29 cellular contexts compared by ENCODE assay signal in genomic region chr22:41397143-41397811, GRCh38. TPM values are rescaled to one million over a fixed set of nuclear protein-coding genes. Genes with fewer than 3 reads are reported as not detected.
DNase-seq lines count a peak whose midpoint lies in the region; FAIRE-seq and TF ChIP-seq lines count a peak whose summit lies in the region.
"Had no signal": no experiment of that assay in that cellular context is flagged by ENCODE, and none has a peak within 500 bp of the region (broad histone marks: within the 10 kb centered on the region; RNA-seq: fewer than 3 reads in every experiment).

No MANE protein-coding gene starts in this region.

- peaks cover 26% of the 10 kb centered on the region for H3K36me3 ChIP-seq in A673 (ENCODE audit: insufficient read depth, low read length, poor library complexity, severe bottlenecking)
- peaks cover 0 to 28% (median 8%) of the 10 kb centered on the region in 4 donors for H3K36me3 ChIP-seq in liver (ENCODE audit: control insufficient read depth in 4 of 4, insufficient read depth in 3 of 4, low read depth in 1 of 4, low read length in 3 of 4)
- peaks cover 11 to 12% of the 10 kb centered on the region in 2 donors for H3K36me3 ChIP-seq in small intestine (ENCODE audit: control insufficient read depth in 2 of 2, insufficient read depth in 2 of 2, low read length in 2 of 2)
- H3K36me3 ChIP-seq in smooth muscle cell (ENCODE audit: low read depth), result no peaks in the 10 kb centered on the region
- H3K36me3 ChIP-seq: brain microvascular endothelial cell, MG63 had no signal

- BruUV-seq in A673 (replicated peaks; lab: Mats Ljungman, UMichigan), result no TSS peak

- no peak for DNase-seq in A673 (ENCODE audit: low spot score)
- no peak for DNase-seq in RWPE1 (ENCODE audit: low spot score)
- DNase-seq in small intestine, result peak; percentile 66
- no peak for DNase-seq in smooth muscle cell (lab: John Stamatoyannopoulos, UW; ENCODE audit: unreplicated experiment)
- DNase-seq in medulla oblongata (ENCODE audit: extremely low spot score), result no peak
- DNase-seq in NCI-H2029 treated with DMSO at 0.1 percent for 48 hours (lab: John Stamatoyannopoulos, UW), result no peak
- no peak for DNase-seq in HPDE6-E6E7 (ENCODE audit: extremely low spot score)
- DNase-seq: 8988T; activated CD4-positive, alpha-beta T cell treated with anti-CD3 and anti-CD28 coated beads for 1 hour; activated CD8-positive, alpha-beta T cell treated with anti-CD3 and anti-CD28 coated beads for 36 hours; activated naive CD4-positive, alpha-beta T cell treated with anti-CD3 and anti-CD28 coated beads, Interleukin-2, amount 50 U/mL, for 16 hours; brain microvascular endothelial cell; CD4-positive, alpha-beta T cell; effector CD4-positive, alpha-beta T cell; gastrocnemius medialis; KG1; mammary epithelial cell; MG63; NCI-H1417; NCI-H2081; NCI-H2227 treated with DMSO at 0.1 percent for 48 hours; NCI-H526 treated with DMSO at 0.1 percent for 48 hours; stimulated activated CD4-positive, alpha-beta T cell treated with anti-CD3 and anti-CD28 coated beads, Interleukin-4, amount 100 ng/mL, for 1 hour; SW 1271; upper lobe of left lung had no signal

- TF ChIP-seq CTCF in A673 (conservative IDR thresholded peaks at IDR 0.05; ENCODE audit: low read depth, low read length) (no peak), RWPE1 (conservative IDR thresholded peaks at IDR 0.05; ENCODE audit: low read depth) (no peak), liver (IDR thresholded peaks at IDR 0.05; ENCODE audit: low read depth, low read length, missing input control) (no peak), smooth muscle cell (IDR thresholded peaks at IDR 0.05; ENCODE audit: borderline replicate concordance, insufficient read depth, poor library complexity, severe bottlenecking) (no peak)

- intact Hi-C loops in A673 (cut with micrococcal nuclease; ENCODE audit: unreplicated experiment), result no loop called here

- H3K4me1 ChIP-seq in A673 (ENCODE audit: insufficient read depth, low read length, poor library complexity, severe bottlenecking) (peaks cover 27% of the 10 kb centered on the region), liver (ENCODE audit: control insufficient read depth in 4 of 4, insufficient read depth in 4 of 4, low read length in 3 of 4) (peaks cover 12 to 65% (median 57%) of the 10 kb centered on the region in 4 donors), small intestine (ENCODE audit: control insufficient read depth in 2 of 2, insufficient read depth in 1 of 2, low read depth in 1 of 2, low read length in 1 of 2) (peaks cover 0 to 2% of the 10 kb centered on the region in 2 donors), smooth muscle cell (ENCODE audit: low read depth) (no peaks in the 10 kb centered on the region)

- H3K4me3 ChIP-seq in A673 (ENCODE audit: low read depth, low read length, poor library complexity, severe bottlenecking) (no peak overlapping the region), liver (ENCODE audit: low read depth in 1 of 3, low read length in 3 of 3) (peak overlapping the region in 1 of 3 donors; percentile 15), small intestine (ENCODE audit: low read depth in 1 of 2, low read length in 2 of 2) (no peak overlapping the region), smooth muscle cell (no peak overlapping the region)
- H3K4me3 ChIP-seq: gastrocnemius medialis, MG63, upper lobe of left lung had no signal

- H3K27me3 ChIP-seq in A673 (replicated peaks; ENCODE audit: insufficient read depth, low read depth, low read length, poor library complexity) (no peaks in the 10 kb centered on the region), liver (ENCODE audit: control insufficient read depth in 4 of 4, insufficient read depth in 4 of 4, low read length in 3 of 4) (no peaks in the 10 kb centered on the region), small intestine (ENCODE audit: control insufficient read depth in 2 of 2, insufficient read depth in 2 of 2, low read length in 2 of 2) (no peaks in the 10 kb centered on the region), smooth muscle cell (ENCODE audit: low read depth) (no peaks in the 10 kb centered on the region)
- H3K27me3 ChIP-seq: brain microvascular endothelial cell, gastrocnemius medialis, MG63, upper lobe of left lung had no signal

- no peaks in the 10 kb centered on the region for H3K79me2 ChIP-seq in smooth muscle cell (ENCODE audit: low read depth)

- TF ChIP-seq RAD21 in liver (IDR thresholded peaks at IDR 0.05), result peak; percentile 14 to 49

- no peaks in the 10 kb centered on the region for H3K9me3 ChIP-seq in A673 (ENCODE audit: low read depth, low read length, poor library complexity, severe bottlenecking)
- no peaks in the 10 kb centered on the region for H3K9me3 ChIP-seq in liver (ENCODE audit: control insufficient read depth in 4 of 4, low read length in 3 of 4)
- H3K9me3 ChIP-seq in small intestine (ENCODE audit: control insufficient read depth, low read depth), result no peaks in the 10 kb centered on the region
- H3K9me3 ChIP-seq in smooth muscle cell (replicated peaks; ENCODE audit: low read depth), result no peaks in the 10 kb centered on the region
- H3K9me3 ChIP-seq: gastrocnemius medialis, MG63, upper lobe of left lung had no signal

- FAIRE-seq in small intestine (lab: Jason Lieb, UNC), result no peak
- FAIRE-seq: D721Med, HTR-8/SVneo, RCC 7860 had no signal

- H3K27ac ChIP-seq in A673 (ENCODE audit: low read depth, low read length, poor library complexity, severe bottlenecking) (peak overlapping the region; percentile 10), RWPE1 (peak overlapping the region; percentile 11; the same call in 1 of the 2 replicates), liver (ENCODE audit: low read depth in 1 of 2, low read length in 2 of 2) (peak overlapping the region; percentile 77 to 98), small intestine (ENCODE audit: low read depth in 1 of 2, low read length in 1 of 2) (no peak overlapping the region), smooth muscle cell (ENCODE audit: low read depth) (no peak overlapping the region)
- H3K27ac ChIP-seq: brain microvascular endothelial cell had no signal

- no peak overlapping the region for H3K4me2 ChIP-seq in smooth muscle cell

- peak overlapping the region in 1 of 2 donors; percentile 94 for H3K9ac ChIP-seq in liver (ENCODE audit: low read depth in 1 of 2, low read length in 2 of 2)
- no peak overlapping the region for H3K9ac ChIP-seq in smooth muscle cell (ENCODE audit: low read depth)

- H2AFZ ChIP-seq in smooth muscle cell (ENCODE audit: low read depth), result no peak overlapping the region

- H3F3A ChIP-seq in smooth muscle cell (ENCODE audit: low read depth), result no peaks in the 10 kb centered on the region

- CTCF ChIA-PET in A673 (lab: Charles Lee), result no interaction called here
- CTCF ChIA-PET in RWPE1 (lab: Yijun Ruan, JAX), result no interaction called here

- no peaks in the 10 kb centered on the region for H4K20me1 ChIP-seq in smooth muscle cell (ENCODE audit: low read depth)

- POLR2A ChIA-PET in A673 (lab: Charles Lee; ENCODE audit: low non-redundant PET) (no interaction called here), RWPE1 (lab: Yijun Ruan, JAX; ENCODE audit: low non-redundant PET) (no interaction called here)

- WGBS in liver, result 28% methylated on average over 19 of the region's 19 CpGs
- WGBS in small intestine, 3 donors, result 34 to 72% (median 54%) methylated on average over 19 of the region's 19 CpGs
- 94% methylated on average over 19 of the region's 19 CpGs for WGBS in smooth muscle cell (ENCODE audit: low lambda C conversion rate)

TF ChIP-seq in liver, 16 proteins besides CTCF, POLR2A, EP300 and RAD21 (continues in another document):
- peak; percentile 81 for TF ChIP-seq YY1 (IDR thresholded peaks at IDR 0.05)
- no peak for TF ChIP-seq ATF3 (IDR thresholded peaks at IDR 0.05)
- TF ChIP-seq RXRA (IDR thresholded peaks at IDR 0.05), result peak; percentile 97 to 98
- TF ChIP-seq GABPA (IDR thresholded peaks at IDR 0.05 in 1 of 2, conservative IDR thresholded peaks at IDR 0.05 in 1 of 2), result peak in 1 of 2 donors; percentile 37
- TF ChIP-seq FOXA1 (IDR thresholded peaks at IDR 0.05), result peak; percentile 92
- TF ChIP-seq NR2F2 (IDR thresholded peaks at IDR 0.05), result peak; percentile 80
- TF ChIP-seq FOXA2 (IDR thresholded peaks at IDR 0.05), result peak; percentile 92
- peak in 1 of 2 donors; percentile 17 for TF ChIP-seq EGR1 (IDR thresholded peaks at IDR 0.05; ENCODE audit: low read depth in 2 of 2)
- TF ChIP-seq JUND (IDR thresholded peaks at IDR 0.05), result peak; percentile 81
- TF ChIP-seq HNF4G (IDR thresholded peaks at IDR 0.05), result peak; percentile 67
- peak; percentile 91 to 93 for TF ChIP-seq HNF4A (conservative IDR thresholded peaks at IDR 0.05)
- TF ChIP-seq TAF1 (conservative IDR thresholded peaks at IDR 0.05), result no peak

RNA-seq across cellular contexts. Expression of gene TEF, which starts 15.5 kb away (rescaled TPM):
- total RNA-seq in A673 (2021) (3.9 and 8.0 TPM in 2 replicates), liver (10 to 100 TPM in 1 of 2 donors, 1 to 10 TPM in 1; 8.8 to 16.2 TPM), smooth muscle cell (6.4 and 7.7 TPM in 2 replicates)
- polyA plus RNA-seq in liver (10 to 100 TPM in 1 of 2 donors, 1 to 10 TPM in 1; 5.7 to 11.6 TPM), small intestine (10 to 100 TPM in 2 of 3 donors, 1 to 10 TPM in 1; 7.2 to 11.8 (median 11.6) TPM), smooth muscle cell (7.6 and 9.0 TPM in 2 replicates)

RNA-seq across cellular contexts. Expression of gene TOB2, which starts 49.3 kb away (rescaled TPM):
- total RNA-seq in A673 (2021) (48.1 and 53.8 TPM in 2 replicates), liver (10 to 100 TPM; 11.6 to 17.1 TPM), smooth muscle cell (17.9 and 19.7 TPM in 2 replicates)
- polyA plus RNA-seq in liver (10 to 100 TPM in 1 of 2 donors, 1 to 10 TPM in 1; 9.8 to 12.9 TPM), small intestine (10 to 100 TPM; 15.1 to 29.8 (median 23.3) TPM), smooth muscle cell (25.6 and 27.0 TPM in 2 replicates)

Comparison
In these comparisons a context has a peak if more than half of its experiments do, and no peak if none do; other contexts are left out.
1. H3K27ac ChIP-seq: peak in A673 (single experiment), RWPE1 (single experiment) and liver (2 of 2); none in small intestine (0 of 2) and smooth muscle cell (single experiment).